ENCODE assay signal across 8 cellular contexts in genomic region chr2:231052494-231053451, GRCh38. TPM values are rescaled to one million over a fixed set of nuclear protein-coding genes. Genes with fewer than 3 reads are reported as not detected.
DNase-seq lines count a peak whose midpoint lies in the region; ATAC-seq and TF ChIP-seq lines count a peak whose summit lies in the region.

No MANE protein-coding gene starts in this region.

- H3K9me2 ChIP-seq in OCI-LY7 (ENCODE audit: insufficient read depth, low read length): no peaks in the 10 kb centered on the region

- BruUV-seq in OCI-LY7 (replicated peaks; lab: Mats Ljungman, UMichigan): no TSS peak

- CTCF ChIA-PET in CD8-positive, alpha-beta memory T cell (lab: Charles Lee): interaction anchor here (0.6 to 1.8 kb wide), 30 partner anchors 8 to 412 kb away, joined by 3 to 16 read pairs (median 4); partner anchors contain the start of gene NCL
- CTCF ChIA-PET in OCI-LY7 (lab: Charles Lee; ENCODE audit: unreplicated experiment): interaction anchor here (0.6 kb wide), 1 partner anchor 1498 kb away, joined by 3 read pairs; the partner anchor contains the start of gene EIF4E2

- H3K4me3 ChIP-seq in CD8-positive, alpha-beta memory T cell (ENCODE audit: low read length): peak overlapping the region; percentile 81
- H3K4me3 ChIP-seq in OCI-LY7 (ENCODE audit: low read depth, low read length, poor library complexity, severe bottlenecking): peak overlapping the region; percentile 67
- peak overlapping the region; percentile 58 to 71 (median 66) for H3K4me3 ChIP-seq in esophagus muscularis mucosa

- intact Hi-C loops in OCI-LY7 (cut with micrococcal nuclease; ENCODE audit: unreplicated experiment) (no loop called here), esophagus muscularis mucosa (cut with DNase I) (no loop called here)

- no peak overlapping the region for H3K27ac ChIP-seq in CD8-positive, alpha-beta memory T cell (ENCODE audit: low read depth, low read length)
- H3K27ac ChIP-seq in OCI-LY7 (ENCODE audit: low read depth, low read length, poor library complexity, severe bottlenecking) (no peak overlapping the region), esophagus muscularis mucosa (replicated peaks in 1 of 4) (peak overlapping the region; percentile 50 to 69 (median 60))

- peaks cover 24 to 34% (median 30%) of the 10 kb centered on the region in 3 donors for H3K4me1 Mint-ChIP-seq in CD8-positive, alpha-beta memory T cell

- H3K27me3 ChIP-seq in CD8-positive, alpha-beta memory T cell (ENCODE audit: insufficient read depth, low read length, poor library complexity, severe bottlenecking): no peaks in the 10 kb centered on the region
- H3K27me3 ChIP-seq in esophagus muscularis mucosa: peaks cover 0 to 13% (median 0%) of the 10 kb centered on the region in 4 donors

- H3K9me3 Mint-ChIP-seq in CD8-positive, alpha-beta memory T cell: no peaks in the 10 kb centered on the region

- WGBS in esophagus muscularis mucosa: 8% methylated on average over 36 of the region's 62 CpGs

- peaks cover 19% of the 10 kb centered on the region for H3K4me1 ChIP-seq in CD8-positive, alpha-beta memory T cell (ENCODE audit: insufficient read depth, low read length)
- H3K4me1 ChIP-seq in OCI-LY7 (ENCODE audit: insufficient read depth, low read length, poor library complexity, severe bottlenecking) (peaks cover 9% of the 10 kb centered on the region), esophagus muscularis mucosa (peaks cover 3 to 23% (median 17%) of the 10 kb centered on the region in 4 donors)

- peaks cover 5% of the 10 kb centered on the region; the same call in 1 of the 2 replicates for H4K20me1 ChIP-seq in OCI-LY7 (ENCODE audit: insufficient read depth, low read length)

- peaks cover 10% of the 10 kb centered on the region for H3K79me2 ChIP-seq in OCI-LY7 (ENCODE audit: insufficient read depth, low read depth, low read length)

- peaks cover 0 to 8% (median 0%) of the 10 kb centered on the region in 3 donors for H3K36me3 Mint-ChIP-seq in CD8-positive, alpha-beta memory T cell

- peak overlapping the region in 6 of 8 donors; percentile 24 to 87 (median 62) for H3K27ac Mint-ChIP-seq in CD8-positive, alpha-beta memory T cell

- peak; percentile 71 to 84 (median 78) for DNase-seq in CD8-positive, alpha-beta memory T cell
- peak; percentile 57 for DNase-seq in HS-5 (ENCODE audit: low read depth)
- peak; percentile 86 for DNase-seq in OCI-LY7 (ENCODE audit: low spot score)
- DNase-seq in activated T-cell treated with anti-CD3 and anti-CD28 coated beads for 48 hours (ENCODE audit: low read depth): peak; percentile 84
- DNase-seq in esophagus muscularis mucosa (ENCODE audit: extremely low spot score): no peak
- DNase-seq in myocyte (ENCODE audit: low read depth): peak; percentile 84
- DNase-seq in stimulated activated CD8-positive, alpha-beta memory T cell treated with anti-CD3 and anti-CD28 coated beads, Interleukin-7, amount 100 ng/mL, for 4 hours (ENCODE audit: low read depth in 2 of 2): peak; percentile 48 to 71

- no peaks in the 10 kb centered on the region for H3K9me3 ChIP-seq in CD8-positive, alpha-beta memory T cell (ENCODE audit: low read length)
- H3K9me3 ChIP-seq in OCI-LY7 (ENCODE audit: low read length) (no peaks in the 10 kb centered on the region), esophagus muscularis mucosa (no peaks in the 10 kb centered on the region)

- peak overlapping the region; percentile 90 to 97 (median 92) for H3K4me3 Mint-ChIP-seq in CD8-positive, alpha-beta memory T cell

- H3K4me2 ChIP-seq in OCI-LY7 (ENCODE audit: low read length): peak overlapping the region; percentile 71

- peak; percentile 65 for ATAC-seq in GM19455 (IDR thresholded peaks at IDR 0.05; ENCODE audit: unreplicated experiment)

- TF ChIP-seq CTCF in OCI-LY7 (conservative IDR thresholded peaks at IDR 0.05; ENCODE audit: low read length): peak; percentile 83
- TF ChIP-seq CTCF in esophagus muscularis mucosa (IDR thresholded peaks at IDR 0.05): peak; percentile 88 to 99 (median 92)

- POLR2A ChIA-PET in CD8-positive, alpha-beta memory T cell (lab: Charles Lee): interaction anchor here (1.4 kb wide), 1 partner anchor 411 kb away, joined by 6 read pairs; the partner anchor contains the start of gene NCL
- POLR2A ChIA-PET in OCI-LY7 (lab: Charles Lee): interaction anchor here (0.6 to 1.1 kb wide), 3 partner anchors 17 to 155 kb away, joined by 3 to 6 read pairs (median 3); no protein-coding TSS in a partner anchor

- peaks cover 13 to 29% of the 10 kb centered on the region in 2 donors for H3K27me3 Mint-ChIP-seq in CD8-positive, alpha-beta memory T cell

- H3K36me3 ChIP-seq in CD8-positive, alpha-beta memory T cell (ENCODE audit: insufficient read depth, low read length): no peaks in the 10 kb centered on the region
- H3K36me3 ChIP-seq in OCI-LY7 (ENCODE audit: insufficient read depth, low read length) (no peaks in the 10 kb centered on the region; the same call in 1 of the 2 replicates), esophagus muscularis mucosa (no peaks in the 10 kb centered on the region)

- peak overlapping the region; percentile 92 for H2AFZ ChIP-seq in OCI-LY7 (ENCODE audit: low read length)

- no peak for TF ChIP-seq POLR2A in esophagus muscularis mucosa (IDR thresholded peaks at IDR 0.05; ENCODE audit: low read depth)

- TF ChIP-seq EP300 in esophagus muscularis mucosa (IDR thresholded peaks at IDR 0.05): no peak

RNA-seq across cellular contexts. Expression of gene PSMD1, which starts 3.9 kb away (rescaled TPM):
- 100 to 1,000 TPM; 164 to 176 TPM for total RNA-seq in CD8-positive, alpha-beta memory T cell
- polyA plus RNA-seq in CD8-positive, alpha-beta memory T cell: 60.6 TPM
- total RNA-seq in OCI-LY7 (2014; rRNA removed; shearing (Covaris generic)): 60.5 and 74.5 TPM in 2 replicates
- total RNA-seq in OCI-LY7 (2022) (81.2 and 105 TPM in 2 replicates), esophagus muscularis mucosa (10 to 100 TPM; 47.3 to 55.2 (median 52.3) TPM), myocyte (157 and 159 TPM in 2 replicates)
- 93.7 TPM for polyA plus RNA-seq in myocyte (2012)

RNA-seq across cellular contexts. Expression of gene C2orf72, which starts 15.4 kb away (rescaled TPM):
- under 1 TPM in 1 of 2 experiments, not detected in 1; 0.18 TPM for total RNA-seq in CD8-positive, alpha-beta memory T cell
- not detected for polyA plus RNA-seq in CD8-positive, alpha-beta memory T cell
- not detected in 2 replicates for total RNA-seq in OCI-LY7 (2014; rRNA removed; shearing (Covaris generic))
- total RNA-seq in OCI-LY7 (2022): not detected in 2 replicates
- total RNA-seq in esophagus muscularis mucosa: under 1 TPM in 3 of 4 donors, not detected in 1; 0.06 to 0.83 (median 0.17) TPM
- total RNA-seq in myocyte: not detected in 2 replicates
- 0.19 TPM for polyA plus RNA-seq in myocyte (2012)

RNA-seq across cellular contexts. Expression of gene SPATA3, which starts 56.9 kb away (rescaled TPM):
- total RNA-seq in CD8-positive, alpha-beta memory T cell: under 1 TPM in 1 of 2 experiments, not detected in 1; 0.24 TPM
- polyA plus RNA-seq in CD8-positive, alpha-beta memory T cell: not detected
- total RNA-seq in OCI-LY7 (2014; rRNA removed; shearing (Covaris generic)): not detected in 2 replicates
- total RNA-seq in OCI-LY7 (2022) (not detected in 2 replicates), esophagus muscularis mucosa (not detected), myocyte (not detected in 2 replicates)
- not detected for polyA plus RNA-seq in myocyte (2012)

Comparison
In these comparisons a context has a peak if more than half of its experiments do, and no peak if none do; other contexts are left out.
1. H3K27ac ChIP-seq: peak in esophagus muscularis mucosa (4 of 4); none in CD8-positive, alpha-beta memory T cell (single experiment) and OCI-LY7 (single experiment).
2. Peak in every context shown above with its lines, with median percentiles within 50 percentile points of each other: H3K4me3 ChIP-seq.